16 cellular contexts compared by ENCODE assay signal in the genomic region with DNA sequence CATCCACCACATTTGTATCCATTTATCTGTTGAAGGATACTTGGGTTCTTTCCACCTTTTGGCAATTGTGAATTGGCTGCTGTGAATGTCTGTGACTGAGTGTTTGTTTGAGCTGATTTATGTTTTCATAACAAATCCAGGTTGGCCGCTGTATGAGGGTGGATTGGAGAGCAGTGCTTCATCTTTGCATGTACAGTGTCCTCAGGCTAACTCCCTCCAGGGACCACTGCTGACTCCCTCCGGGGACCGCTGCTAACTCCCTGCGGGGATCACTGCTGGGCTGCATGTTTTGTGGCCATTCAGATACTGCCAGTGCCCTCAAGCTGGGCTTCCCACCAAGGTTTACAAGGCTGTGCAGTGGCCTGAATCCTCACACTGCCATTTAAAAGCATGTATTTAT. TPM values are rescaled to one million over a fixed set of nuclear protein-coding genes. Genes with fewer than 3 reads are reported as not detected.
DNase-seq lines count a peak whose midpoint lies in the region; ATAC-seq, FAIRE-seq and TF ChIP-seq lines count a peak whose summit lies in the region.
"Had no signal": no experiment of that assay in that cellular context is flagged by ENCODE, and none has a peak within 500 bp of the region (broad histone marks: within the 10 kb centered on the region; RNA-seq: fewer than 3 reads in every experiment).

No MANE protein-coding gene starts in this region.

- POLR2A ChIA-PET in HEK293 (lab: Yijun Ruan, JAX): no interaction called here

- H3K4me3 ChIP-seq in HEK293 (ENCODE audit: low read depth, low read length) (no peak overlapping the region), kidney (ENCODE audit: low read length in 2 of 2) (no peak overlapping the region), spleen (no peak overlapping the region), BE2C (ENCODE audit: low read depth, low read length) (no peak overlapping the region)

- no peak for FAIRE-seq in kidney (lab: Jason Lieb, UNC)
- FAIRE-seq: HTR-8/SVneo had no signal

- DNase-seq in NCI-H345 (lab: John Stamatoyannopoulos, UW) (peak; percentile 90), kidney (peak; percentile 22), spleen (peak; percentile 33), NCI-H446 (lab: John Stamatoyannopoulos, UW) (no peak), BE2C (no peak)
- DNase-seq: Caco-2; CD4-positive, CD25-positive, alpha-beta regulatory T cell; DMS53; H7; NCI-H226; NCI-H69; OCI-M1; SIG-M5 had no signal

- no peaks in the 10 kb centered on the region for H3K36me3 ChIP-seq in HEK293 (ENCODE audit: control insufficient read depth in 2 of 2, insufficient read depth in 1 of 2, low read length in 2 of 2)
- no peaks in the 10 kb centered on the region for H3K36me3 ChIP-seq in kidney (ENCODE audit: control insufficient read depth in 1 of 2, insufficient read depth in 2 of 2, low read length in 2 of 2)
- H3K36me3 ChIP-seq in spleen: peaks cover 0 to 25% (median under 1%) of the 10 kb centered on the region in 6 donors
- no peaks in the 10 kb centered on the region for H3K36me3 ChIP-seq in BE2C

- TF ChIP-seq POLR2A in spleen (IDR thresholded peaks at IDR 0.05): no peak

- H3K4me1 ChIP-seq in HEK293 (ENCODE audit: control insufficient read depth, insufficient read depth, low read length) (no peaks in the 10 kb centered on the region), kidney (ENCODE audit: control insufficient read depth in 1 of 2, insufficient read depth in 1 of 2, low read depth in 1 of 2, low read length in 2 of 2) (no peaks in the 10 kb centered on the region), spleen (peaks cover 0 to 26% (median 13%) of the 10 kb centered on the region in 6 donors), BE2C (peaks cover 12% of the 10 kb centered on the region)
- H3K4me1 ChIP-seq: Caco-2 had no signal

- CTCF ChIA-PET in HEK293 (lab: Yijun Ruan, JAX): no interaction called here

- H3K9me3 ChIP-seq in HEK293 (ENCODE audit: control insufficient read depth, insufficient read depth, low read depth, low read length): no peaks in the 10 kb centered on the region
- H3K9me3 ChIP-seq in kidney (ENCODE audit: control insufficient read depth in 1 of 2, low read length in 2 of 2): no peaks in the 10 kb centered on the region
- no peaks in the 10 kb centered on the region for H3K9me3 ChIP-seq in spleen
- no peaks in the 10 kb centered on the region for H3K9me3 ChIP-seq in BE2C
- H3K9me3 ChIP-seq: Caco-2 had no signal

- H3K27ac ChIP-seq in HEK293 (ENCODE audit: extremely low read depth, low read depth, low read length) (no peak overlapping the region), kidney (ENCODE audit: low read depth in 2 of 2, low read length in 2 of 2) (no peak overlapping the region), spleen (no peak overlapping the region)

- TF ChIP-seq CTCF in HEK293 (tag by site-specific recombination; IDR thresholded peaks at IDR 0.05): no peak
- TF ChIP-seq CTCF in kidney (IDR thresholded peaks at IDR 0.05; ENCODE audit: borderline replicate concordance, extremely low read depth, insufficient read depth): no peak
- TF ChIP-seq CTCF in spleen (IDR thresholded peaks at IDR 0.05 in 8 of 11, conservative IDR thresholded peaks at IDR 0.05 in 3 of 11): no peak
- TF ChIP-seq CTCF in BE2C (IDR thresholded peaks at IDR 0.05; ENCODE audit: low read depth, low read length): no peak

- whole genome bisulfite sequencing in spleen, 5 donors: 93 to 98% (median 95%) methylated on average over 4 of the region's 4 CpGs

- H3K9ac ChIP-seq in kidney (ENCODE audit: low read length in 2 of 2): no peak overlapping the region

- H3K27me3 ChIP-seq in spleen (replicated peaks in 1 of 7): no peaks in the 10 kb centered on the region
- no peaks in the 10 kb centered on the region for H3K27me3 ChIP-seq in BE2C

- ATAC-seq in GM21423 (IDR thresholded peaks at IDR 0.05; ENCODE audit: unreplicated experiment): no peak

- intact Hi-C loops in kidney (cut with DNase I): no loop called here
- intact Hi-C loops in spleen (cut with DNase I; ENCODE audit: low total_unique reads): no loop called here

TF ChIP-seq in HEK293, 187 proteins besides CTCF, POLR2A, EP300 and RAD21 (continues in another document):
- TF ChIP-seq ZNF571 (tag by site-specific recombination; IDR thresholded peaks at IDR 0.05) (no peak), ZNF423 (tag by site-specific recombination; IDR thresholded peaks at IDR 0.05) (peak; percentile 47; the same call in 1 of the 2 replicates), ZNF223 (tag by site-specific recombination; IDR thresholded peaks at IDR 0.05) (no peak), HOXA7 (CRISPR knock-in tag; IDR thresholded peaks at IDR 0.05; ENCODE audit: borderline replicate concordance) (no peak), ZNF121 (tag by site-specific recombination; IDR thresholded peaks at IDR 0.05) (no peak), ZSCAN30 (tag by site-specific recombination; IDR thresholded peaks at IDR 0.05) (no peak), SCRT1 (tag by site-specific recombination; IDR thresholded peaks at IDR 0.05; ENCODE audit: borderline replicate concordance) (no peak), ZIC2 (tag by site-specific recombination; IDR thresholded peaks at IDR 0.05) (peak; percentile 98), ZNF473 (tag by site-specific recombination; IDR thresholded peaks at IDR 0.05) (no peak), ZFP69B (tag by site-specific recombination; IDR thresholded peaks at IDR 0.05) (no peak), ZNF114 (tag by site-specific recombination; IDR thresholded peaks at IDR 0.05) (no peak), ZNF629 (tag by site-specific recombination; IDR thresholded peaks at IDR 0.05) (no peak), GLIS1 (tag by site-specific recombination; IDR thresholded peaks at IDR 0.05) (peak; percentile 40; the same call in 1 of the 2 replicates), KLF1 (tag by site-specific recombination; IDR thresholded peaks at IDR 0.05) (no peak), KLF10 (tag by site-specific recombination; IDR thresholded peaks at IDR 0.05) (no peak), YY2 (tag by site-specific recombination; IDR thresholded peaks at IDR 0.05) (no peak), ZBTB8A (tag by site-specific recombination; IDR thresholded peaks at IDR 0.05) (0 out of 2 replicates have a peak, but pooled peaks have one; percentile 14), ZNF776 (tag by site-specific recombination; IDR thresholded peaks at IDR 0.05; ENCODE audit: borderline replicate concordance) (no peak), ZNF138 (tag by site-specific recombination; IDR thresholded peaks at IDR 0.05; ENCODE audit: borderline replicate concordance) (no peak), GFI1B (tag by site-specific recombination; IDR thresholded peaks at IDR 0.05) (peak; percentile 64; the same call in 1 of the 2 replicates)
- TF ChIP-seq, protein P1, sequence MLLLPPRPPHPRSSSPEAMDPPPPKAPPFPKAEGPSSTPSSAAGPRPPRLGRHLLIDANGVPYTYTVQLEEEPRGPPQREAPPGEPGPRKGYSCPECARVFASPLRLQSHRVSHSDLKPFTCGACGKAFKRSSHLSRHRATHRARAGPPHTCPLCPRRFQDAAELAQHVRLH (tag by site-specific recombination; IDR thresholded peaks at IDR 0.05): no peak
- TF ChIP-seq, protein P2, sequence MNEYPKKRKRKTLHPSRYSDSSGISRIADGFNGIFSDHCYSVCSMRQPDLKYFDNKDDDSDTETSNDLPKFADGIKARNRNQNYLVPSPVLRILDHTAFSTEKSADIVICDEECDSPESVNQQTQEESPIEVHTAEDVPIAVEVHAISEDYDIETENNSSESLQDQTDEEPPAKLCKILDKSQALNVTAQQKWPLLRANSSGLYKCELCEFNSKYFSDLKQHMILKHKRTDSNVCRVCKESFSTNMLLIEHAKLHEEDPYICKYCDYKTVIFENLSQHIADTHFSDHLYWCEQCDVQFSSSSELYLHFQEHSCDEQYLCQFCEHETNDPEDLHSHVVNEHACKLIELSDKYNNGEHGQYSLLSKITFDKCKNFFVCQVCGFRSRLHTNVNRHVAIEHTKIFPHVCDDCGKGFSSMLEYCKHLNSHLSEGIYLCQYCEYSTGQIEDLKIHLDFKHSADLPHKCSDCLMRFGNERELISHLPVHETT (tag by site-specific recombination; IDR thresholded peaks at IDR 0.05): no peak
- TF ChIP-seq, protein P3, sequence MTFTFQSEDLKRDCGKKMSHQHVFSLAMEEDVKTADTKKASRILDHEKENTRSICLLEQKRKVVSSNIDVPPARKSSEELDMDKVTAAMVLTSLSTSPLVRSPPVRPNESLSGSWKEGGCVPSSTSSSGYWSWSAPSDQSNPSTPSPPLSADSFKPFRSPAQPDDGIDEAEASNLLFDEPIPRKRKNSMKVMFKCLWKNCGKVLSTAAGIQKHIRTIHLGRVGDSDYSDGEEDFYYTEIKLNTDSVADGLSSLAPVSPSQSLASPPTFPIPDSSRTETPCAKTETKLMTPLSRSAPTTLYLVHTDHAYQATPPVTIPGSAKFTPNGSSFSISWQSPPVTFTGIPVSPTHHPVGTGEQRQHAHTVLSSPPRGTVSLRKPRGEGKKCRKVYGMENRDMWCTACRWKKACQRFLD (tag by site-specific recombination; IDR thresholded peaks at IDR 0.05): no peak

RNA-seq across cellular contexts. Expression of a gene that starts 10.2 kb away (rescaled TPM):
- total RNA-seq in kidney: 28.8 TPM
- polyA plus RNA-seq in kidney (ENCODE audit: insufficient read depth, low read depth, low replicate concordance): 22.9 TPM
- total RNA-seq in spleen: 10 to 100 TPM in 4 of 7 donors, 1 to 10 TPM in 3; 6.5 to 19.4 (median 13.0) TPM
- 1 to 10 TPM; 3.0 to 7.2 (median 4.5) TPM for polyA plus RNA-seq in spleen
- 2.9 TPM for polyA plus RNA-seq in BE2C (2012; ENCODE audit: insufficient read depth, insufficient read length, low read depth)
- total RNA-seq: CD4-positive, CD25-positive, alpha-beta regulatory T cell had no signal
- polyA plus RNA-seq: CD4-positive, CD25-positive, alpha-beta regulatory T cell had no signal

Comparison
In these comparisons a context has a peak if more than half of its experiments do, and no peak if none do; other contexts are left out.
1. DNase-seq: peak in NCI-H345 (single experiment), kidney (single experiment) and spleen (single experiment); none in NCI-H446 (0 of 2) and BE2C (single experiment).